8 cellular contexts compared by ENCODE assay signal in the genomic region with DNA sequence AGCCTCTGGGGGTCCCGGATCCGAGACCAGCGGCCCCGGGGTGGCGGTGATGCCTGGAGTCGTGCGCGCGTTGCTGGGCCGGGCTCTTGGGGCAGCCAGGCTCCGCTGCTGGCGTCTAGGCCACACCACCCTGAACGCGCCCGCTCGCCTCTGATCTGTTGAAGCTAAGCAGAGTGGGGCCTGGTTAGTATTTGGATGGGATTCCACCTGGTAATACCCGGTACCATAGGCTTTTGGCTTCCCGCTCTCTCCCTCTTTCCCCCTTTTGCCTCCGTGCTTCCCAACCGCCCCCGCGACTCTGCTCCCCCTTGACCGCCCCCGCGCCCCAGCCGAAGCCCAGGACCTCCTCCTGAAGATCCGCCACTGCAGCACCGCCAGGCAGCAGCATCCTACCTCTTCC.
A peak's percentile ranks its signal among the peaks of the same experiment; 100 is the strongest.
DNase-seq lines count a peak whose midpoint lies in the region; ATAC-seq and TF ChIP-seq lines count a peak whose summit lies in the region.

No MANE protein-coding gene starts in this region.

- intact Hi-C loops in head of caudate nucleus (cut with DNase I) = no loop called here

- CTCF ChIA-PET in AG04449 (lab: Yijun Ruan, JAX) = no interaction called here

- DNase-seq in AG04449 (ENCODE audit: low read depth, low spot score) (no peak), HCEC 1CT (peak; percentile 23), T-helper 9 cell (peak; percentile 18), head of caudate nucleus (peak in 31 of 42 donors; percentile 13 to 79 (median 52)), middle frontal gyrus (ENCODE audit: extremely low spot score, low spot score) (no peak)
- DNase-seq in stimulated activated CD4-positive, alpha-beta T cell treated with anti-CD3 and anti-CD28 coated beads, Interleukin-12 subunit alpha, Interleukin-12 subunit beta, amount 100 ng/mL, for 48 hours (ENCODE audit: low read depth in 2 of 3, low spot score in 1 of 3) = peak in 2 of 3 donors; percentile 9 to 16

- no peak for TF ChIP-seq CTCF in AG04449 (IDR thresholded peaks at IDR 0.05; ENCODE audit: insufficient read depth, low read length, missing control alignments)

- POLR2A ChIA-PET in AG04449 (lab: Yijun Ruan, JAX) = no interaction called here

- ATAC-seq in GM18519 (IDR thresholded peaks at IDR 0.05; ENCODE audit: low FRiP score, unreplicated experiment) = no peak
- no peak for ATAC-seq in GM18870 (IDR thresholded peaks at IDR 0.05; ENCODE audit: unreplicated experiment)

- peak overlapping the region; percentile 48 for H3K4me3 ChIP-seq in AG04449 (ENCODE audit: low read depth, low read length)

Comparison
In these comparisons a context has a peak if more than half of its experiments do, and no peak if none do; other contexts are left out.
1. DNase-seq: peak in HCEC 1CT (single experiment), T-helper 9 cell (single experiment), head of caudate nucleus (31 of 42) and stimulated activated CD4-positive, alpha-beta T cell treated with anti-CD3 and anti-CD28 coated beads, Interleukin-12 subunit alpha, Interleukin-12 subunit beta, amount 100 ng/mL, for 48 hours (2 of 3); none in AG04449 (single experiment) and middle frontal gyrus (single experiment).